ENCODE assay signal across 24 cellular contexts in the genomic region with DNA sequence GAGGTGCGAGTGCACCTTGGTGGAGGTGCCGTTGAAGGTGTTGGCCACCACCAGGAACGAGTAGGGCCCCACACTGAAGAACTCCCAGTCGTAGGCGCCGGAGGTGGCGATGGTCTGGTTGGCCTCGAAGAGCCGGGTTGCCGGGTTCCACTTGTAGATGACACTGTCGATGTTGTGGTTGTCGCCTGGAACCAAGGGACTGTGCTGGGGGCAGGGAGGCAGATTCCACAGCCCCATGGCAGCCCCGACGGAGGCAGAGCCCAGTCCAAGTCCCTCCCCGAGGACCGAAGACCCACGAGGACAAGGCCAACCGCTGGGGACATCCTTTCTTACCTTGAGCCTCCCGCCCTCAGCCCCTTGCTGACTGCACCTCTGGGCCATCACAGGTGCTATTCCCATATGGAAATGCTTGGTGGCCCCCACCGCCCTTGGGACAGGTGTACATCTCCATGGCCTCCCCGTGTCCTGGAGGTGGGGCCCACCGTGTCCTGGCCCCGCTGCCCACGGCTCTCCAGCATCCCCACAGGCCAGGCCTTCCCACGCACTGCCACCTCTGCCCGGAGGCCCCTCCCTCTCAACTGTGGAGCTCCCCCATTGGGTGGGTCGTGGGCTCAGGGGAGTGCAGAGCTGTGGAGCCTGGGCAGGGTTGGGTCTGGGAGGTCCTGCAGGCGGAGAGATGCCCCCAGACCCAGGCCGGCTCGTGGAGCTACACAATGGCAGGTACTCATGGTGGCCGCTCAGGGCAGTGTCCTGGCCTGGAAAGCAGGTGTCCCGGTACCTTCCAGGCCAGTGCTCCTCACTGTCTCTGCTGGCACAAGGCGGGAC. TPM values are rescaled to one million over a fixed set of nuclear protein-coding genes. Genes with fewer than 3 reads are reported as not detected.
DNase-seq lines count a peak whose midpoint lies in the region; ATAC-seq and TF ChIP-seq lines count a peak whose summit lies in the region.
"Had no signal": no experiment of that assay in that cellular context is flagged by ENCODE, and none has a peak within 500 bp of the region (broad histone marks: within the 10 kb centered on the region; RNA-seq: fewer than 3 reads in every experiment).

No MANE protein-coding gene starts in this region.

- H3K27ac ChIP-seq in uterus: no peak overlapping the region
- H3K27ac ChIP-seq: GM23248 had no signal

- no peaks in the 10 kb centered on the region for H3K36me3 Mint-ChIP-seq in T-helper 17 cell (ENCODE audit: low read depth)
- H3K36me3 Mint-ChIP-seq in progenitor cell of endocrine pancreas (ENCODE audit: insufficient read depth): no peaks in the 10 kb centered on the region
- H3K36me3 Mint-ChIP-seq: activated naive CD4-positive, alpha-beta T cell treated with anti-CD3 and anti-CD28 coated beads, Interleukin-2, amount 50 U/mL, for 24 hours had no signal

- TF ChIP-seq CTCF in uterus (IDR thresholded peaks at IDR 0.05) (no peak), progenitor cell of endocrine pancreas (IDR thresholded peaks at IDR 0.05; ENCODE audit: unreplicated experiment) (no peak)

- DNase-seq in cardiac septum (ENCODE audit: low spot score) (peak; percentile 53), Right ventricle myocardium inferior (ENCODE audit: missing footprints) (no peak), mesenteric fat pad (ENCODE audit: low spot score) (peak; percentile 64), uterus (peak; percentile 9 to 11), T-helper 17 cell (no peak), progenitor cell of endocrine pancreas (ENCODE audit: low spot score, unreplicated experiment) (no peak), nucleus accumbens (lab: John Stamatoyannopoulos, UW) (no peak)
- DNase-seq: activated CD4-positive, alpha-beta memory T cell treated with anti-CD3 and anti-CD28 coated beads, Interleukin-2, amount 10 ng/mL, durations not matched to agents 7 days and 5 days; activated T-cell treated with anti-CD3 and anti-CD28 coated beads, Interleukin-2, amount 50 U/mL, for 1 hour; central memory CD4-positive, alpha-beta T cell; DMS 273 treated with DMSO at 0.1 percent for 48 hours; GF-D8; GM23248; MG63; NCI-H146; NCI-H2171 treated with DMSO at 0.1 percent for 48 hours; NCI-H69 had no signal

- H3K4me1 ChIP-seq in uterus: no peaks in the 10 kb centered on the region

- H3K4me3 Mint-ChIP-seq in T-helper 17 cell: no peak overlapping the region
- no peak overlapping the region for H3K4me3 Mint-ChIP-seq in progenitor cell of endocrine pancreas (ENCODE audit: low read depth)
- H3K4me3 Mint-ChIP-seq: activated CD4-positive, alpha-beta memory T cell treated with anti-CD3 and anti-CD28 coated beads, Interleukin-2, amount 10 ng/mL, durations not matched to agents 7 days and 5 days; activated naive CD4-positive, alpha-beta T cell treated with anti-CD3 and anti-CD28 coated beads, Interleukin-2, amount 50 U/mL, for 24 hours; neural crest cell had no signal

- H3K36me3 ChIP-seq in uterus: no peaks in the 10 kb centered on the region
- H3K36me3 ChIP-seq: MG63 had no signal

- H3K4me3 ChIP-seq in uterus: no peak overlapping the region
- H3K4me3 ChIP-seq: GM23248, MG63 had no signal

- H3K9me3 Mint-ChIP-seq in progenitor cell of endocrine pancreas (ENCODE audit: low read depth): no peaks in the 10 kb centered on the region
- H3K9me3 Mint-ChIP-seq: activated CD4-positive, alpha-beta memory T cell treated with anti-CD3 and anti-CD28 coated beads, Interleukin-2, amount 10 ng/mL, durations not matched to agents 7 days and 5 days; activated naive CD4-positive, alpha-beta T cell treated with anti-CD3 and anti-CD28 coated beads, Interleukin-2, amount 50 U/mL, for 24 hours; neural crest cell had no signal

- peaks cover 4% of the 10 kb centered on the region for H3K27me3 Mint-ChIP-seq in T-helper 17 cell
- peaks cover 3% of the 10 kb centered on the region for H3K27me3 Mint-ChIP-seq in progenitor cell of endocrine pancreas
- H3K27me3 Mint-ChIP-seq: activated CD4-positive, alpha-beta memory T cell treated with anti-CD3 and anti-CD28 coated beads, Interleukin-2, amount 10 ng/mL, durations not matched to agents 7 days and 5 days; activated naive CD4-positive, alpha-beta T cell treated with anti-CD3 and anti-CD28 coated beads, Interleukin-2, amount 50 U/mL, for 24 hours had no signal

- H3K27me3 ChIP-seq in uterus: no peaks in the 10 kb centered on the region

- H3K27ac Mint-ChIP-seq in T-helper 17 cell (no peak overlapping the region), progenitor cell of endocrine pancreas (no peak overlapping the region)
- H3K27ac Mint-ChIP-seq: activated CD4-positive, alpha-beta memory T cell treated with anti-CD3 and anti-CD28 coated beads, Interleukin-2, amount 10 ng/mL, durations not matched to agents 7 days and 5 days; activated naive CD4-positive, alpha-beta T cell treated with anti-CD3 and anti-CD28 coated beads, Interleukin-2, amount 50 U/mL, for 24 hours had no signal

- TF ChIP-seq POLR2A in uterus (IDR thresholded peaks at IDR 0.05): no peak

- intact Hi-C loops in cardiac septum (cut with DNase I): no loop called here
- intact Hi-C loops in Right ventricle myocardium inferior (cut with DNase I): no loop called here
- intact Hi-C loops in uterus (cut with DNase I; ENCODE audit: low total_unique reads): no loop called here

- no peaks in the 10 kb centered on the region for H3K9me3 ChIP-seq in uterus
- H3K9me3 ChIP-seq in T-helper 17 cell (ENCODE audit: control insufficient read depth, low read length, poor library complexity, severe bottlenecking): no peaks in the 10 kb centered on the region

- ATAC-seq in Right ventricle myocardium inferior (no peak), esophagus mucosa (peak; percentile 21), T-helper 17 cell (no peak)

- H3K4me1 Mint-ChIP-seq in T-helper 17 cell (no peaks in the 10 kb centered on the region), progenitor cell of endocrine pancreas (ENCODE audit: low read depth) (no peaks in the 10 kb centered on the region)
- H3K4me1 Mint-ChIP-seq: activated CD4-positive, alpha-beta memory T cell treated with anti-CD3 and anti-CD28 coated beads, Interleukin-2, amount 10 ng/mL, durations not matched to agents 7 days and 5 days; activated naive CD4-positive, alpha-beta T cell treated with anti-CD3 and anti-CD28 coated beads, Interleukin-2, amount 50 U/mL, for 24 hours; neural crest cell had no signal

RNA-seq across cellular contexts. Expression of a gene that starts 17.9 kb away (rescaled TPM):
- total RNA-seq in cardiac septum: not detected
- not detected for total RNA-seq in Right ventricle myocardium inferior
- total RNA-seq in esophagus mucosa: not detected
- not detected for total RNA-seq in mesenteric fat pad
- not detected for total RNA-seq in uterus
- not detected for total RNA-seq in T-helper 17 cell
- not detected in 2 replicates for total RNA-seq in progenitor cell of endocrine pancreas
- total RNA-seq: activated CD4-positive, alpha-beta memory T cell treated with anti-CD3 and anti-CD28 coated beads, Interleukin-2, amount 10 ng/mL, durations not matched to agents 7 days and 5 days; aorta; frontal cortex; GM23248; neural crest cell; renal cortical epithelial cell; temporal lobe had no signal

RNA-seq across cellular contexts. Expression of a gene that starts 29.2 kb away (rescaled TPM):
- not detected for total RNA-seq in cardiac septum
- not detected for total RNA-seq in Right ventricle myocardium inferior
- total RNA-seq in esophagus mucosa: not detected
- total RNA-seq in mesenteric fat pad: not detected
- not detected for total RNA-seq in uterus
- total RNA-seq in T-helper 17 cell: not detected
- not detected in 2 replicates for total RNA-seq in progenitor cell of endocrine pancreas
- total RNA-seq: activated CD4-positive, alpha-beta memory T cell treated with anti-CD3 and anti-CD28 coated beads, Interleukin-2, amount 10 ng/mL, durations not matched to agents 7 days and 5 days; aorta; frontal cortex; GM23248; neural crest cell; renal cortical epithelial cell; temporal lobe had no signal

RNA-seq across cellular contexts. Expression of a gene that starts 36.5 kb away (rescaled TPM):
- not detected for total RNA-seq in cardiac septum
- total RNA-seq in Right ventricle myocardium inferior: not detected
- total RNA-seq in esophagus mucosa: not detected
- total RNA-seq in mesenteric fat pad: not detected
- total RNA-seq in uterus: not detected
- total RNA-seq in T-helper 17 cell: not detected
- not detected in 2 replicates for total RNA-seq in progenitor cell of endocrine pancreas
- total RNA-seq: activated CD4-positive, alpha-beta memory T cell treated with anti-CD3 and anti-CD28 coated beads, Interleukin-2, amount 10 ng/mL, durations not matched to agents 7 days and 5 days; aorta; frontal cortex; GM23248; neural crest cell; renal cortical epithelial cell; temporal lobe had no signal

RNA-seq across cellular contexts. Expression of a gene that starts 51.4 kb away (rescaled TPM):
- not detected for total RNA-seq in cardiac septum
- total RNA-seq in Right ventricle myocardium inferior: not detected
- total RNA-seq in esophagus mucosa: not detected
- total RNA-seq in mesenteric fat pad: not detected
- not detected for total RNA-seq in uterus
- total RNA-seq in T-helper 17 cell: not detected
- total RNA-seq in progenitor cell of endocrine pancreas: not detected in 2 replicates
- total RNA-seq: activated CD4-positive, alpha-beta memory T cell treated with anti-CD3 and anti-CD28 coated beads, Interleukin-2, amount 10 ng/mL, durations not matched to agents 7 days and 5 days; aorta; frontal cortex; GM23248; neural crest cell; renal cortical epithelial cell; temporal lobe had no signal

RNA-seq across cellular contexts. Expression of a gene that starts 58.3 kb away (rescaled TPM):
- total RNA-seq in cardiac septum (not detected), Right ventricle myocardium inferior (not detected), esophagus mucosa (not detected), mesenteric fat pad (not detected), uterus (not detected), T-helper 17 cell (not detected), progenitor cell of endocrine pancreas (not detected in 2 replicates)
- total RNA-seq: activated CD4-positive, alpha-beta memory T cell treated with anti-CD3 and anti-CD28 coated beads, Interleukin-2, amount 10 ng/mL, durations not matched to agents 7 days and 5 days; aorta; frontal cortex; GM23248; neural crest cell; renal cortical epithelial cell; temporal lobe had no signal

Comparison
In these comparisons a context has a peak if more than half of its experiments do, and no peak if none do; other contexts are left out.
1. DNase-seq: peak in cardiac septum (single experiment), mesenteric fat pad (single experiment) and uterus (2 of 2); none in Right ventricle myocardium inferior (single experiment), T-helper 17 cell (0 of 3), progenitor cell of endocrine pancreas (single experiment) and nucleus accumbens (0 of 56).